In genomic region chr14:34971801-34972200, GRCh38 we compare ENCODE assay signal across 29 cellular contexts. TPM values are rescaled to one million over a fixed set of nuclear protein-coding genes. Genes with fewer than 3 reads are reported as not detected.
A peak's percentile ranks its signal among the peaks of the same experiment; 100 is the strongest.
DNase-seq lines count a peak whose midpoint lies in the region; ATAC-seq and TF ChIP-seq lines count a peak whose summit lies in the region.
"Had no signal": no experiment of that assay in that cellular context is flagged by ENCODE, and none has a peak within 500 bp of the region (broad histone marks: within the 10 kb centered on the region; RNA-seq: fewer than 3 reads in every experiment).

No MANE protein-coding gene starts in this region.

- DNase-seq in GM23338 (ENCODE audit: low spot score), result no peak
- DNase-seq in WTC11 (ENCODE audit: low spot score), result no peak
- peak; percentile 33 for DNase-seq in epithelial cell of proximal tubule (ENCODE audit: low read depth)
- peak; percentile 51 to 81 for DNase-seq in trophoblast cell
- DNase-seq in COLO668 (lab: John Stamatoyannopoulos, UW; ENCODE audit: unreplicated experiment), result no peak
- no peak for DNase-seq in Right ventricle myocardium superior
- no peak for DNase-seq in activated CD4-positive, alpha-beta T cell treated with anti-CD3 and anti-CD28 coated beads, Interleukin-2, amount 10 ng/mL, durations not matched to agents 7 days and 5 days
- no peak for DNase-seq in endodermal cell
- DNase-seq: activated CD4-positive, alpha-beta memory T cell treated with anti-CD3 and anti-CD28 coated beads, Interleukin-2, amount 10 ng/mL, durations not matched to agents 7 days and 5 days; activated CD8-positive, alpha-beta memory T cell treated with anti-CD3 and anti-CD28 coated beads, Interleukin-2, amount 50 U/mL, for 4 hours; activated naive CD4-positive, alpha-beta T cell; amniotic stem cell; Calu3; cortex of kidney; effector memory CD8-positive, alpha-beta T cell; foreskin melanocyte; KG1; lower lobe of right lung; NCI-H1092 treated with DMSO at 0.1 percent for 48 hours; NCI-H187; NCI-H82; SK-N-SH; stimulated activated naive CD4-positive, alpha-beta T cell treated with Interleukin-2 at 50 U/mL for 16 hours had no signal

- no peaks in the 10 kb centered on the region for H3K9me2 ChIP-seq in GM23338 (ENCODE audit: insufficient read depth)
- H3K9me2 ChIP-seq: SK-N-SH had no signal

- intact Hi-C loops in Right ventricle myocardium superior (cut with DNase I), result no loop called here

- H3K4me1 Mint-ChIP-seq in GM23338, result no peaks in the 10 kb centered on the region
- no peaks in the 10 kb centered on the region for H3K4me1 Mint-ChIP-seq in WTC11
- H3K4me1 Mint-ChIP-seq in activated CD4-positive, alpha-beta T cell treated with anti-CD3 and anti-CD28 coated beads, Interleukin-2, amount 10 ng/mL, durations not matched to agents 7 days and 5 days, result peaks cover 11% of the 10 kb centered on the region
- H3K4me1 Mint-ChIP-seq in endodermal cell, result peaks cover 3% of the 10 kb centered on the region

- H3K14ac ChIP-seq in trophoblast cell (ENCODE audit: low read length), result no peak overlapping the region

- no peaks in the 10 kb centered on the region for H3K27me3 ChIP-seq in GM23338 (ENCODE audit: insufficient read depth)
- no peaks in the 10 kb centered on the region for H3K27me3 ChIP-seq in trophoblast cell (ENCODE audit: insufficient read depth, low read length)
- H3K27me3 ChIP-seq in endodermal cell (ENCODE audit: control insufficient read depth, insufficient read depth, low read length, poor library complexity, severe bottlenecking), result no peaks in the 10 kb centered on the region
- H3K27me3 ChIP-seq: esophagus muscularis mucosa, suprapubic skin had no signal

- CTCF ChIA-PET in WTC11 (lab: Charles Lee), result interaction anchor here (0.9 kb wide), 1 partner anchor 9 kb away, joined by 3 read pairs; no protein-coding TSS in a partner anchor
- CTCF ChIA-PET in activated CD4-positive, alpha-beta T cell treated with anti-CD3 and anti-CD28 coated beads, Interleukin-2, amount 10 ng/mL, durations not matched to agents 7 days and 5 days (lab: Charles Lee), result no interaction called here

- no peak overlapping the region for H4K12ac ChIP-seq in trophoblast cell (ENCODE audit: low read depth, low read length)

- no peak overlapping the region for H2BK5ac ChIP-seq in trophoblast cell (ENCODE audit: low read depth, low read length, poor library complexity)

- H3K9me3 ChIP-seq in trophoblast cell (ENCODE audit: insufficient read depth, low read depth, low read length) (no peaks in the 10 kb centered on the region), endodermal cell (ENCODE audit: control insufficient read depth, low read length) (no peaks in the 10 kb centered on the region)
- H3K9me3 ChIP-seq: esophagus muscularis mucosa, lower lobe of right lung, SK-N-SH, suprapubic skin had no signal

- H3K36me3 Mint-ChIP-seq in GM23338 (ENCODE audit: low read depth) (peaks cover 17% of the 10 kb centered on the region; the same call in 2 of the 3 replicates), WTC11 (peaks cover 15% of the 10 kb centered on the region), endodermal cell (ENCODE audit: low read depth) (peaks cover 12% of the 10 kb centered on the region)
- peaks cover 25% of the 10 kb centered on the region for H3K36me3 Mint-ChIP-seq in activated CD4-positive, alpha-beta T cell treated with anti-CD3 and anti-CD28 coated beads, Interleukin-2, amount 10 ng/mL, durations not matched to agents 7 days and 5 days (ENCODE audit: low read depth)

- H4K20me1 ChIP-seq in GM23338 (replicated peaks; ENCODE audit: insufficient read depth), result peaks cover 10% of the 10 kb centered on the region; the same call in 1 of the 2 replicates

- H3K4me2 ChIP-seq in GM23338 (no peak overlapping the region), trophoblast cell (ENCODE audit: low read length) (no peak overlapping the region)
- H3K4me2 ChIP-seq: SK-N-SH had no signal

- TF ChIP-seq CTCF in GM23338 (conservative IDR thresholded peaks at IDR 0.05; ENCODE audit: low read depth in 2 of 2) (no peak), WTC11 (IDR thresholded peaks at IDR 0.05) (no peak), epithelial cell of proximal tubule (conservative IDR thresholded peaks at IDR 0.05; ENCODE audit: low read depth, low read length) (no peak), endodermal cell (conservative IDR thresholded peaks at IDR 0.05) (no peak)

- H3K4ac ChIP-seq in trophoblast cell (ENCODE audit: low read depth, low read length), result no peak overlapping the region

- H4K91ac ChIP-seq in trophoblast cell (ENCODE audit: low read depth, low read length), result no peak overlapping the region

- no peaks in the 10 kb centered on the region for H3K79me1 ChIP-seq in trophoblast cell (ENCODE audit: low read length)

- H3K27me3 Mint-ChIP-seq in GM23338 (ENCODE audit: insufficient read depth, low read depth, poor library complexity) (no peaks in the 10 kb centered on the region), WTC11 (ENCODE audit: low read depth) (no peaks in the 10 kb centered on the region), endodermal cell (ENCODE audit: insufficient read depth) (no peaks in the 10 kb centered on the region)
- H3K27me3 Mint-ChIP-seq in activated CD4-positive, alpha-beta T cell treated with anti-CD3 and anti-CD28 coated beads, Interleukin-2, amount 10 ng/mL, durations not matched to agents 7 days and 5 days, result no peaks in the 10 kb centered on the region
- H3K27me3 Mint-ChIP-seq: activated CD4-positive, alpha-beta memory T cell treated with anti-CD3 and anti-CD28 coated beads, Interleukin-2, amount 10 ng/mL, durations not matched to agents 7 days and 5 days; effector memory CD8-positive, alpha-beta T cell; natural killer cell treated with Interleukin-12 subunit alpha and Interleukin-12 subunit beta and Interleukin-15 and Interleukin-18, amount 100 ng/mL, for 72 hours had no signal

- no peak overlapping the region for H3K23ac ChIP-seq in trophoblast cell (ENCODE audit: low read length)

- no peak overlapping the region for H3K18ac ChIP-seq in trophoblast cell (ENCODE audit: low read length)

- no peak overlapping the region for H3K4me3 Mint-ChIP-seq in GM23338
- no peak overlapping the region for H3K4me3 Mint-ChIP-seq in WTC11
- no peak overlapping the region for H3K4me3 Mint-ChIP-seq in activated CD4-positive, alpha-beta T cell treated with anti-CD3 and anti-CD28 coated beads, Interleukin-2, amount 10 ng/mL, durations not matched to agents 7 days and 5 days
- no peak overlapping the region for H3K4me3 Mint-ChIP-seq in endodermal cell
- H3K4me3 Mint-ChIP-seq: activated CD4-positive, alpha-beta memory T cell treated with anti-CD3 and anti-CD28 coated beads, Interleukin-2, amount 10 ng/mL, durations not matched to agents 7 days and 5 days; effector memory CD8-positive, alpha-beta T cell; natural killer cell treated with Interleukin-12 subunit alpha and Interleukin-12 subunit beta and Interleukin-15 and Interleukin-18, amount 100 ng/mL, for 72 hours; T-helper 1 cell treated with Interleukin-12 subunit alpha and Interleukin-12 subunit beta and Interleukin-4 antibody, amounts not matched to agents 30 μg/mL and 1 μg/mL, for 36 hours had no signal

- H3K27ac Mint-ChIP-seq in GM23338 (peak overlapping the region; percentile 76; the same call in 1 of the 2 replicates), WTC11 (peak overlapping the region; percentile 52; the same call in 1 of the 2 replicates), endodermal cell (no peak overlapping the region)
- H3K27ac Mint-ChIP-seq in activated CD4-positive, alpha-beta T cell treated with anti-CD3 and anti-CD28 coated beads, Interleukin-2, amount 10 ng/mL, durations not matched to agents 7 days and 5 days, result no peak overlapping the region
- H3K27ac Mint-ChIP-seq: activated CD4-positive, alpha-beta memory T cell treated with anti-CD3 and anti-CD28 coated beads, Interleukin-2, amount 10 ng/mL, durations not matched to agents 7 days and 5 days; natural killer cell treated with Interleukin-12 subunit alpha and Interleukin-12 subunit beta and Interleukin-15 and Interleukin-18, amount 100 ng/mL, for 72 hours; T-helper 1 cell treated with Interleukin-12 subunit alpha and Interleukin-12 subunit beta and Interleukin-4 antibody, amounts not matched to agents 30 μg/mL and 1 μg/mL, for 36 hours had no signal

- ATAC-seq in GM23338, result no peak
- no peak for ATAC-seq in WTC11
- ATAC-seq in Right ventricle myocardium superior (ENCODE audit: poor library complexity), result no peak
- ATAC-seq: activated CD4-positive, CD25-positive, alpha-beta regulatory T cell treated with anti-CD3 and anti-CD28 coated beads, Interleukin-2, amount 50 U/mL, for 24 hours; effector memory CD8-positive, alpha-beta T cell; lower lobe of right lung; natural killer cell treated with Interleukin-12 subunit alpha and Interleukin-12 subunit beta and Interleukin-15 and Interleukin-18, amount 100 ng/mL, for 72 hours had no signal

- H3K27ac ChIP-seq in GM23338 (ENCODE audit: low read depth) (no peak overlapping the region), trophoblast cell (ENCODE audit: low read depth, low read length) (no peak overlapping the region), endodermal cell (ENCODE audit: low read depth, low read length) (no peak overlapping the region)
- H3K27ac ChIP-seq: C4-2B, esophagus muscularis mucosa, lower lobe of right lung, suprapubic skin had no signal

- POLR2A ChIA-PET in WTC11 (lab: Charles Lee), result no interaction called here
- POLR2A ChIA-PET in activated CD4-positive, alpha-beta T cell treated with anti-CD3 and anti-CD28 coated beads, Interleukin-2, amount 10 ng/mL, durations not matched to agents 7 days and 5 days (lab: Charles Lee), result no interaction called here

- no peak overlapping the region for H3K4me3 ChIP-seq in GM23338
- H3K4me3 ChIP-seq in epithelial cell of proximal tubule (ENCODE audit: low read depth, low read length), result no peak overlapping the region
- no peak overlapping the region for H3K4me3 ChIP-seq in trophoblast cell (ENCODE audit: low read depth, low read length)
- H3K4me3 ChIP-seq in endodermal cell (ENCODE audit: low read length), result no peak overlapping the region
- H3K4me3 ChIP-seq: esophagus muscularis mucosa, lower lobe of right lung, suprapubic skin had no signal

- H2BK12ac ChIP-seq in trophoblast cell (ENCODE audit: low read length), result no peak overlapping the region

- H3K4me1 ChIP-seq in GM23338 (ENCODE audit: insufficient read depth) (no peaks in the 10 kb centered on the region), trophoblast cell (ENCODE audit: control insufficient read depth in 1 of 2, insufficient read depth in 2 of 2, low read length in 2 of 2) (no peaks in the 10 kb centered on the region), endodermal cell (ENCODE audit: control insufficient read depth, insufficient read depth, low read length) (no peaks in the 10 kb centered on the region)
- H3K4me1 ChIP-seq: esophagus muscularis mucosa, suprapubic skin had no signal

- H3K9me3 Mint-ChIP-seq in GM23338, result no peaks in the 10 kb centered on the region
- H3K9me3 Mint-ChIP-seq in WTC11, result no peaks in the 10 kb centered on the region
- no peaks in the 10 kb centered on the region for H3K9me3 Mint-ChIP-seq in activated CD4-positive, alpha-beta T cell treated with anti-CD3 and anti-CD28 coated beads, Interleukin-2, amount 10 ng/mL, durations not matched to agents 7 days and 5 days
- H3K9me3 Mint-ChIP-seq in endodermal cell, result no peaks in the 10 kb centered on the region
- H3K9me3 Mint-ChIP-seq: activated CD4-positive, alpha-beta memory T cell treated with anti-CD3 and anti-CD28 coated beads, Interleukin-2, amount 10 ng/mL, durations not matched to agents 7 days and 5 days; effector memory CD8-positive, alpha-beta T cell; natural killer cell treated with Interleukin-12 subunit alpha and Interleukin-12 subunit beta and Interleukin-15 and Interleukin-18, amount 100 ng/mL, for 72 hours; T-helper 1 cell treated with Interleukin-12 subunit alpha and Interleukin-12 subunit beta and Interleukin-4 antibody, amounts not matched to agents 30 μg/mL and 1 μg/mL, for 36 hours had no signal

- no peak overlapping the region for H3K9ac ChIP-seq in trophoblast cell (ENCODE audit: low read length)
- H3K9ac ChIP-seq in endodermal cell (ENCODE audit: extremely low read depth, low read length, poor library complexity, severe bottlenecking), result no peak overlapping the region
- H3K9ac ChIP-seq: SK-N-SH had no signal

- H3K79me2 ChIP-seq in GM23338 (replicated peaks; ENCODE audit: insufficient read depth) (peaks cover 44% of the 10 kb centered on the region), trophoblast cell (ENCODE audit: control insufficient read depth, insufficient read depth, low read length, poor library complexity) (no peaks in the 10 kb centered on the region)

- H2BK120ac ChIP-seq in trophoblast cell (ENCODE audit: insufficient read depth, low read length, poor library complexity), result no peak overlapping the region

- no peak overlapping the region for H2AK5ac ChIP-seq in trophoblast cell (ENCODE audit: low read length)

- H3K36me3 ChIP-seq in GM23338 (ENCODE audit: insufficient read depth) (peaks cover 11% of the 10 kb centered on the region), trophoblast cell (ENCODE audit: control insufficient read depth in 1 of 2, insufficient read depth in 2 of 2, low read length in 2 of 2) (no peaks in the 10 kb centered on the region), endodermal cell (ENCODE audit: control insufficient read depth, insufficient read depth, low read length) (peaks cover 21% of the 10 kb centered on the region)

- no peak overlapping the region for H4K8ac ChIP-seq in trophoblast cell (ENCODE audit: low read depth, low read length)

- H2AFZ ChIP-seq in GM23338 (no peak overlapping the region), trophoblast cell (ENCODE audit: insufficient read depth, low read length, poor library complexity) (no peak overlapping the region)

- WGBS in trophoblast cell (ENCODE audit: extremely low coverage, insufficient coverage, insufficient read length), result no CpG with 5 or more reads among the region's 5 CpGs
- WGBS in endodermal cell (ENCODE audit: insufficient coverage in 1 of 2, insufficient read length in 1 of 2), 2 experiments, result 94% methylated on average over 5 of the region's 5 CpGs; no CpG with 5 or more reads in 1 of the 2 experiments

- no peaks in the 10 kb centered on the region for H3F3A ChIP-seq in GM23338 (replicated peaks; ENCODE audit: low read depth)

RNA-seq across cellular contexts. Expression of gene SRP54, which starts 11.0 kb away (rescaled TPM):
- 61.6 and 77.5 TPM in 2 replicates for total RNA-seq in GM23338 (2014; rRNA removed; shearing (Covaris generic))
- polyA plus RNA-seq in GM23338 (2016; fragmentation: Nextera tagmentation; extraction: Ambion mirVana), result 53.4 and 60.4 TPM in 2 replicates
- total RNA-seq in WTC11 (2021), result 54.0 to 57.0 TPM (median 55.1 TPM) in 3 replicates
- 57.3 and 61.7 TPM in 2 replicates for total RNA-seq in epithelial cell of proximal tubule
- polyA plus RNA-seq in trophoblast cell (2013), result 90.4 and 92.4 TPM in 2 replicates
- total RNA-seq in Right ventricle myocardium superior, result 26.4 TPM
- total RNA-seq in activated CD4-positive, alpha-beta T cell treated with anti-CD3 and anti-CD28 coated beads, Interleukin-2, amount 10 ng/mL, durations not matched to agents 7 days and 5 days, result 10 to 100 TPM; 58.0 to 60.1 TPM
- 10 to 100 TPM; 58.3 to 80.3 TPM for total RNA-seq in endodermal cell
- 49.2 TPM for polyA plus RNA-seq in endodermal cell (2013, experiment 1 of 2)
- polyA plus RNA-seq in endodermal cell (2013, experiment 2 of 2), result 45.7 TPM

Comparison
In these comparisons a context has a peak if more than half of its experiments do, and no peak if none do; other contexts are left out.
1. DNase-seq: peak in epithelial cell of proximal tubule (single experiment) and trophoblast cell (2 of 2); none in GM23338 (single experiment), WTC11 (single experiment), COLO668 (single experiment), Right ventricle myocardium superior (single experiment), activated CD4-positive, alpha-beta T cell treated with anti-CD3 and anti-CD28 coated beads, Interleukin-2, amount 10 ng/mL, durations not matched to agents 7 days and 5 days (single experiment) and endodermal cell (single experiment).
2. H3K27ac Mint-ChIP-seq: peak in GM23338 (single experiment) and WTC11 (single experiment); none in activated CD4-positive, alpha-beta T cell treated with anti-CD3 and anti-CD28 coated beads, Interleukin-2, amount 10 ng/mL, durations not matched to agents 7 days and 5 days (single experiment) and endodermal cell (single experiment).